1 cellular context compared by ENCODE assay signal in genomic region chr3:62939707-62940106, GRCh38.
TF ChIP-seq lines count a peak whose summit lies in the region.

No MANE protein-coding gene starts in this region.

TF ChIP-seq in H1, 55 proteins besides CTCF, POLR2A, EP300 and RAD21 (continued from another document):
- TF ChIP-seq, protein P1, sequence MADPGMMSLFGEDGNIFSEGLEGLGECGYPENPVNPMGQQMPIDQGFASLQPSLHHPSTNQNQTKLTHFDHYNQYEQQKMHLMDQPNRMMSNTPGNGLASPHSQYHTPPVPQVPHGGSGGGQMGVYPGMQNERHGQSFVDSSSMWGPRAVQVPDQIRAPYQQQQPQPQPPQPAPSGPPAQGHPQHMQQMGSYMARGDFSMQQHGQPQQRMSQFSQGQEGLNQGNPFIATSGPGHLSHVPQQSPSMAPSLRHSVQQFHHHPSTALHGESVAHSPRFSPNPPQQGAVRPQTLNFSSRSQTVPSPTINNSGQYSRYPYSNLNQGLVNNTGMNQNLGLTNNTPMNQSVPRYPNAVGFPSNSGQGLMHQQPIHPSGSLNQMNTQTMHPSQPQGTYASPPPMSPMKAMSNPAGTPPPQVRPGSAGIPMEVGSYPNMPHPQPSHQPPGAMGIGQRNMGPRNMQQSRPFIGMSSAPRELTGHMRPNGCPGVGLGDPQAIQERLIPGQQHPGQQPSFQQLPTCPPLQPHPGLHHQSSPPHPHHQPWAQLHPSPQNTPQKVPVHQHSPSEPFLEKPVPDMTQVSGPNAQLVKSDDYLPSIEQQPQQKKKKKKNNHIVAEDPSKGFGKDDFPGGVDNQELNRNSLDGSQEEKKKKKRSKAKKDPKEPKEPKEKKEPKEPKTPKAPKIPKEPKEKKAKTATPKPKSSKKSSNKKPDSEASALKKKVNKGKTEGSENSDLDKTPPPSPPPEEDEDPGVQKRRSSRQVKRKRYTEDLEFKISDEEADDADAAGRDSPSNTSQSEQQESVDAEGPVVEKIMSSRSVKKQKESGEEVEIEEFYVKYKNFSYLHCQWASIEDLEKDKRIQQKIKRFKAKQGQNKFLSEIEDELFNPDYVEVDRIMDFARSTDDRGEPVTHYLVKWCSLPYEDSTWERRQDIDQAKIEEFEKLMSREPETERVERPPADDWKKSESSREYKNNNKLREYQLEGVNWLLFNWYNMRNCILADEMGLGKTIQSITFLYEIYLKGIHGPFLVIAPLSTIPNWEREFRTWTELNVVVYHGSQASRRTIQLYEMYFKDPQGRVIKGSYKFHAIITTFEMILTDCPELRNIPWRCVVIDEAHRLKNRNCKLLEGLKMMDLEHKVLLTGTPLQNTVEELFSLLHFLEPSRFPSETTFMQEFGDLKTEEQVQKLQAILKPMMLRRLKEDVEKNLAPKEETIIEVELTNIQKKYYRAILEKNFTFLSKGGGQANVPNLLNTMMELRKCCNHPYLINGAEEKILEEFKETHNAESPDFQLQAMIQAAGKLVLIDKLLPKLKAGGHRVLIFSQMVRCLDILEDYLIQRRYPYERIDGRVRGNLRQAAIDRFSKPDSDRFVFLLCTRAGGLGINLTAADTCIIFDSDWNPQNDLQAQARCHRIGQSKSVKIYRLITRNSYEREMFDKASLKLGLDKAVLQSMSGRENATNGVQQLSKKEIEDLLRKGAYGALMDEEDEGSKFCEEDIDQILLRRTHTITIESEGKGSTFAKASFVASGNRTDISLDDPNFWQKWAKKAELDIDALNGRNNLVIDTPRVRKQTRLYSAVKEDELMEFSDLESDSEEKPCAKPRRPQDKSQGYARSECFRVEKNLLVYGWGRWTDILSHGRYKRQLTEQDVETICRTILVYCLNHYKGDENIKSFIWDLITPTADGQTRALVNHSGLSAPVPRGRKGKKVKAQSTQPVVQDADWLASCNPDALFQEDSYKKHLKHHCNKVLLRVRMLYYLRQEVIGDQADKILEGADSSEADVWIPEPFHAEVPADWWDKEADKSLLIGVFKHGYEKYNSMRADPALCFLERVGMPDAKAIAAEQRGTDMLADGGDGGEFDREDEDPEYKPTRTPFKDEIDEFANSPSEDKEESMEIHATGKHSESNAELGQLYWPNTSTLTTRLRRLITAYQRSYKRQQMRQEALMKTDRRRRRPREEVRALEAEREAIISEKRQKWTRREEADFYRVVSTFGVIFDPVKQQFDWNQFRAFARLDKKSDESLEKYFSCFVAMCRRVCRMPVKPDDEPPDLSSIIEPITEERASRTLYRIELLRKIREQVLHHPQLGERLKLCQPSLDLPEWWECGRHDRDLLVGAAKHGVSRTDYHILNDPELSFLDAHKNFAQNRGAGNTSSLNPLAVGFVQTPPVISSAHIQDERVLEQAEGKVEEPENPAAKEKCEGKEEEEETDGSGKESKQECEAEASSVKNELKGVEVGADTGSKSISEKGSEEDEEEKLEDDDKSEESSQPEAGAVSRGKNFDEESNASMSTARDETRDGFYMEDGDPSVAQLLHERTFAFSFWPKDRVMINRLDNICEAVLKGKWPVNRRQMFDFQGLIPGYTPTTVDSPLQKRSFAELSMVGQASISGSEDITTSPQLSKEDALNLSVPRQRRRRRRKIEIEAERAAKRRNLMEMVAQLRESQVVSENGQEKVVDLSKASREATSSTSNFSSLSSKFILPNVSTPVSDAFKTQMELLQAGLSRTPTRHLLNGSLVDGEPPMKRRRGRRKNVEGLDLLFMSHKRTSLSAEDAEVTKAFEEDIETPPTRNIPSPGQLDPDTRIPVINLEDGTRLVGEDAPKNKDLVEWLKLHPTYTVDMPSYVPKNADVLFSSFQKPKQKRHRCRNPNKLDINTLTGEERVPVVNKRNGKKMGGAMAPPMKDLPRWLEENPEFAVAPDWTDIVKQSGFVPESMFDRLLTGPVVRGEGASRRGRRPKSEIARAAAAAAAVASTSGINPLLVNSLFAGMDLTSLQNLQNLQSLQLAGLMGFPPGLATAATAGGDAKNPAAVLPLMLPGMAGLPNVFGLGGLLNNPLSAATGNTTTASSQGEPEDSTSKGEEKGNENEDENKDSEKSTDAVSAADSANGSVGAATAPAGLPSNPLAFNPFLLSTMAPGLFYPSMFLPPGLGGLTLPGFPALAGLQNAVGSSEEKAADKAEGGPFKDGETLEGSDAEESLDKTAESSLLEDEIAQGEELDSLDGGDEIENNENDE (IDR thresholded peaks at IDR 0.05; ENCODE audit: insufficient replicate concordance, low read length) = no peak
- TF ChIP-seq KDM1A (IDR thresholded peaks at IDR 0.05; ENCODE audit: borderline replicate concordance, low read length) = no peak
- TF ChIP-seq ZNF274 (IDR thresholded peaks at IDR 0.05; ENCODE audit: borderline replicate concordance, extremely low read depth, low read length) = no peak
- no peak for TF ChIP-seq MAX (IDR thresholded peaks at IDR 0.05)
- no peak for TF ChIP-seq CBX8 (IDR thresholded peaks at IDR 0.05; ENCODE audit: borderline replicate concordance, low read depth, low read length)
- no peak for TF ChIP-seq POU5F1 (IDR thresholded peaks at IDR 0.05; ENCODE audit: low read depth, low read length)
